Comparison of ENCODE assay signal across 1 cellular context in genomic region chr10:6973904-6974303, GRCh38.
TF ChIP-seq lines count a peak whose summit lies in the region.

No MANE protein-coding gene starts in this region.

TF ChIP-seq in HepG2, 621 proteins besides CTCF, POLR2A, EP300 and RAD21 (continued from another document):
- no peak for TF ChIP-seq FOXP4 (CRISPR knock-in tag; IDR thresholded peaks at IDR 0.05)
- no peak for TF ChIP-seq ZNF549 (CRISPR knock-in tag; IDR thresholded peaks at IDR 0.05)
- TF ChIP-seq ZNF10 (CRISPR knock-in tag; IDR thresholded peaks at IDR 0.05; ENCODE audit: borderline replicate concordance, low read depth): no peak
- TF ChIP-seq IKZF1 (IDR thresholded peaks at IDR 0.05): no peak
- no peak for TF ChIP-seq ZNF547 (CRISPR knock-in tag; IDR thresholded peaks at IDR 0.05)
- no peak for TF ChIP-seq ZNF446 (CRISPR knock-in tag; IDR thresholded peaks at IDR 0.05)
